Comparison of ENCODE assay signal across 21 cellular contexts in genomic region chr6:100449239-100449691, GRCh38. TPM values are rescaled to one million over a fixed set of nuclear protein-coding genes. Genes with fewer than 3 reads are reported as not detected.
"Had no signal": no experiment of that assay in that cellular context is flagged by ENCODE, and none has a peak within 500 bp of the region (broad histone marks: within the 10 kb centered on the region; RNA-seq: fewer than 3 reads in every experiment).

No MANE protein-coding gene starts in this region.

- H3K36me3 ChIP-seq: brain microvascular endothelial cell, colonic mucosa, left ventricle myocardium inferior, neural progenitor cell, spleen, tibial nerve, uterus had no signal

- H3K4me3 Mint-ChIP-seq: activated CD8-positive, alpha-beta T cell treated with anti-CD3 and anti-CD28 coated beads for 36 hours; neural progenitor cell; T-helper 2 cell treated with Interferon-gamma antibody and Interleukin-4, amounts not matched to agents 5 μg/mL and 100 μg/mL, for 36 hours had no signal

- H2AFZ ChIP-seq: neural progenitor cell had no signal

- H3K4me2 ChIP-seq: neural progenitor cell had no signal

- H3K9ac ChIP-seq: neural progenitor cell had no signal

- DNase-seq: activated CD4-positive, alpha-beta T cell treated with anti-CD3 and anti-CD28 coated beads for 4 hours; activated CD8-positive, alpha-beta T cell treated with anti-CD3 and anti-CD28 coated beads for 36 hours; activated effector memory CD4-positive, alpha-beta T cell treated with Interleukin-2 at 50 U/mL for 16 hours; activated naive CD4-positive, alpha-beta T cell treated with anti-CD3 and anti-CD28 coated beads, Interleukin-2, amount 50 U/mL, for 16 hours; activated T-cell treated with anti-CD3 and anti-CD28 coated beads, Interleukin-2, amount 50 U/mL, for 48 hours; aorta; brain microvascular endothelial cell; central memory CD4-positive, alpha-beta T cell; colonic mucosa; erythroblast; left ventricle myocardium inferior; mammary epithelial cell; spleen; stimulated activated naive CD4-positive, alpha-beta T cell; substantia nigra; SW 1271; uterus had no signal

- ATAC-seq: activated CD8-positive, alpha-beta T cell treated with anti-CD3 and anti-CD28 coated beads for 36 hours had no signal

- H3K9me3 Mint-ChIP-seq: T-helper 2 cell treated with Interferon-gamma antibody and Interleukin-4, amounts not matched to agents 5 μg/mL and 100 μg/mL, for 36 hours had no signal

- H3K4me1 ChIP-seq: colonic mucosa, uterus had no signal

- H3K9me3 ChIP-seq: colonic mucosa, left ventricle myocardium inferior, spleen, tibial nerve, uterus had no signal

- H3K36me3 Mint-ChIP-seq: neural progenitor cell had no signal

- H3K27ac ChIP-seq: brain microvascular endothelial cell, colonic mucosa, left ventricle myocardium inferior, neural progenitor cell, spleen, tibial nerve, uterus had no signal

- H3K27ac Mint-ChIP-seq: activated CD8-positive, alpha-beta T cell treated with anti-CD3 and anti-CD28 coated beads for 36 hours; neural progenitor cell; T-helper 2 cell treated with Interferon-gamma antibody and Interleukin-4, amounts not matched to agents 5 μg/mL and 100 μg/mL, for 36 hours had no signal

- H3K4me3 ChIP-seq: colonic mucosa, left ventricle myocardium inferior, neural progenitor cell, spleen, tibial nerve, uterus had no signal

RNA-seq across cellular contexts. Expression of gene SIM1, which starts 15.5 kb away (rescaled TPM):
- total RNA-seq: activated CD8-positive, alpha-beta T cell treated with anti-CD3 and anti-CD28 coated beads for 36 hours; frontal cortex; left ventricle myocardium inferior; spleen; tibial nerve had no signal
